ENCODE assay signal across 8 cellular contexts in genomic region chr3:112531358-112531781, GRCh38. TPM values are rescaled to one million over a fixed set of nuclear protein-coding genes. Genes with fewer than 3 reads are reported as not detected.
DNase-seq lines count a peak whose midpoint lies in the region; ATAC-seq, FAIRE-seq and TF ChIP-seq lines count a peak whose summit lies in the region.

No MANE protein-coding gene starts in this region.

- no peak for TF ChIP-seq POLR2A in NB4 (IDR thresholded peaks at IDR 0.05; ENCODE audit: extremely low read depth, insufficient read length)

- TF ChIP-seq CTCF in NB4 (IDR thresholded peaks at IDR 0.05; ENCODE audit: low read depth, low read length): no peak
- TF ChIP-seq CTCF in bronchial epithelial cell (IDR thresholded peaks at IDR 0.05; ENCODE audit: insufficient read depth, low read length, severe bottlenecking): no peak

- H2BK15ac ChIP-seq in mesenchymal stem cell (ENCODE audit: low read depth, poor library complexity, severe bottlenecking): no peak overlapping the region

- H3K9me3 ChIP-seq in mesenchymal stem cell (ENCODE audit: control insufficient read depth, low read length): no peaks in the 10 kb centered on the region

- no peak overlapping the region for H2BK5ac ChIP-seq in mesenchymal stem cell (ENCODE audit: low read depth, low read length, poor library complexity, severe bottlenecking)

- H4K91ac ChIP-seq in mesenchymal stem cell (ENCODE audit: low read length): no peak overlapping the region

- no peaks in the 10 kb centered on the region for H3K27me3 ChIP-seq in bronchial epithelial cell (ENCODE audit: control insufficient read depth, insufficient read depth, low read length)
- no peaks in the 10 kb centered on the region for H3K27me3 ChIP-seq in mesenchymal stem cell (ENCODE audit: control insufficient read depth in 1 of 2, insufficient read depth in 1 of 2, low read length in 2 of 2)

- H3K4me2 ChIP-seq in mesenchymal stem cell (ENCODE audit: low read length, poor library complexity, severe bottlenecking): no peak overlapping the region

- no peak overlapping the region for H2BK12ac ChIP-seq in mesenchymal stem cell (ENCODE audit: low read length in 2 of 2)

- H3K4me3 ChIP-seq in NB4 (ENCODE audit: low read depth, low read length) (no peak overlapping the region), bronchial epithelial cell (ENCODE audit: low read depth, low read length) (no peak overlapping the region), mesenchymal stem cell (ENCODE audit: insufficient read depth in 1 of 2, low read depth in 1 of 2, low read length in 2 of 2) (no peak overlapping the region)

- no peak overlapping the region for H2AK5ac ChIP-seq in mesenchymal stem cell (ENCODE audit: low read length, severe bottlenecking)

- no peak overlapping the region for H4K8ac ChIP-seq in mesenchymal stem cell (ENCODE audit: low read length)

- H3K9ac ChIP-seq in mesenchymal stem cell (ENCODE audit: low read length): no peak overlapping the region

- no peak overlapping the region for H3K4ac ChIP-seq in mesenchymal stem cell (ENCODE audit: low read depth in 1 of 2, low read length in 2 of 2)

- H3K36me3 ChIP-seq in bronchial epithelial cell (ENCODE audit: control insufficient read depth, insufficient read depth, low read length) (peaks cover 1% of the 10 kb centered on the region), mesenchymal stem cell (ENCODE audit: control insufficient read depth in 1 of 2, insufficient read depth in 2 of 2, low read depth in 1 of 2, low read length in 2 of 2) (peaks cover 6 to 92% of the 10 kb centered on the region in 2 experiments)

- no peaks in the 10 kb centered on the region for H3K4me1 ChIP-seq in mesenchymal stem cell (ENCODE audit: control insufficient read depth, insufficient read depth, low read depth, low read length)

- no peak overlapping the region for H2AFZ ChIP-seq in mesenchymal stem cell (ENCODE audit: low read depth, low read length)

- no peak overlapping the region for H2BK120ac ChIP-seq in mesenchymal stem cell (ENCODE audit: low read depth, low read length)

- H3K18ac ChIP-seq in mesenchymal stem cell (ENCODE audit: low read depth in 1 of 2, low read length in 2 of 2): no peak overlapping the region

- peak; percentile 21 for DNase-seq in DMS153 treated with DMSO at 0.1 percent for 48 hours (lab: John Stamatoyannopoulos, UW; ENCODE audit: unreplicated experiment)
- DNase-seq in DMS153 (lab: John Stamatoyannopoulos, UW): no peak
- DNase-seq in NB4 (ENCODE audit: low read depth): peak; percentile 48
- peak; percentile 45 for DNase-seq in bronchial epithelial cell (ENCODE audit: low read depth)
- peak; percentile 46 for DNase-seq in mesenchymal stem cell

- no peak overlapping the region for H3K14ac ChIP-seq in mesenchymal stem cell (ENCODE audit: low read length in 2 of 2)

- H3K27ac ChIP-seq in mesenchymal stem cell (ENCODE audit: low read length, poor library complexity, severe bottlenecking): no peak overlapping the region

- FAIRE-seq in bronchial epithelial cell (lab: Jason Lieb, UNC): no peak

- no peak for ATAC-seq in GM18858 (IDR thresholded peaks at IDR 0.05; ENCODE audit: unreplicated experiment)
- ATAC-seq in GM18909 (IDR thresholded peaks at IDR 0.05; ENCODE audit: poor library complexity, unreplicated experiment): no peak
- no peak for ATAC-seq in GM18502 (IDR thresholded peaks at IDR 0.05; ENCODE audit: poor library complexity, unreplicated experiment)

- peaks cover 4% of the 10 kb centered on the region for H3K79me1 ChIP-seq in mesenchymal stem cell (replicated peaks; ENCODE audit: low read length, poor library complexity, severe bottlenecking)

- WGBS in mesenchymal stem cell: no CpG with 5 or more reads among the region's 1 CpG

- H3K23ac ChIP-seq in mesenchymal stem cell (ENCODE audit: low read length in 2 of 2): no peak overlapping the region

RNA-seq across cellular contexts. Expression of gene ATG3, which starts 30.4 kb away (rescaled TPM):
- 73.2 and 106 TPM in 2 replicates for total RNA-seq in bronchial epithelial cell
- polyA plus RNA-seq in mesenchymal stem cell (2013, experiment 1 of 2): 51.1 TPM
- polyA plus RNA-seq in mesenchymal stem cell (2013, experiment 2 of 2): 54.1 TPM

RNA-seq across cellular contexts. Expression of gene SLC35A5, which starts 30.5 kb away (rescaled TPM):
- 14.0 and 17.0 TPM in 2 replicates for total RNA-seq in bronchial epithelial cell
- polyA plus RNA-seq in mesenchymal stem cell (2013, experiment 1 of 2): 22.8 TPM
- polyA plus RNA-seq in mesenchymal stem cell (2013, experiment 2 of 2): 25.0 TPM

RNA-seq across cellular contexts. Expression of gene BTLA, which starts 32.1 kb away (rescaled TPM):
- total RNA-seq in bronchial epithelial cell: not detected in 2 replicates
- not detected for polyA plus RNA-seq in mesenchymal stem cell (2013, experiment 1 of 2)
- not detected for polyA plus RNA-seq in mesenchymal stem cell (2013, experiment 2 of 2)
